In the genomic region with DNA sequence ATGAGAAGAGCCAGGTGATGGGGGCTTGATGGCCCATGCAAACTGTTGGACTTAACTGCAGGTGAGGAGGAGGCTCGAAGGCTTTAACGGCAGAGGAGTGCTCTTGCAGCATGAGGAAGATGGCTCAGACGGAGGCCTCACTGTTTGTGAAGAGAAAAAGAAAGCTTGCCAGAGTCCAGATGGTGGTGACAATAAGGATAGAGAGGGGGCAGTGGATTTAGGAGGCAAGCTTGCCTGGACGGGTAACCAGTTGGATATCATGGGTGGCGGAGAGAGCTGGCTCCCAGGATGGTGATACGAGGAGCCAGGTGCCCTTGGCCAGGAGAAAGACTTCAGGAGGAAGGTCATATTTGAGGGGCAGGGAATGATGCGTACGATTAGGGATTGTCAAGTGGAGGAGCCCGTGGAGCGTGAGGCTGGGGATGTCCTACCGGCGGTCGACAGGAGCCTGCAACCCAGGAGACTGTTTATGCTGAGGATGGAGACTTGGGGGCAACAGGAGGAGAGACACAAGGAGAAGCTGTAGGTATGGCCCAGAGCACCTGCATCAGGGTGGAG, we compare ENCODE assay signal across 29 cellular contexts.
"Had no signal": no experiment of that assay in that cellular context is flagged by ENCODE, and none has a peak within 500 bp of the region (broad histone marks: within the 10 kb centered on the region; RNA-seq: fewer than 3 reads in every experiment).

No MANE protein-coding gene starts in this region.

- H3K9me3 ChIP-seq: colonic mucosa, esophagus squamous epithelium, lower lobe of right lung, neutrophil, prostate gland, suprapubic skin, transverse colon, upper lobe of right lung, vagina had no signal

- H3K27ac Mint-ChIP-seq: effector memory CD8-positive, alpha-beta T cell; immature natural killer cell; stimulated activated naive CD8-positive, alpha-beta T cell treated with anti-CD3 and anti-CD28 coated beads, Interleukin-15, amount 100 ng/mL, for 72 hours had no signal

- H3K36me3 ChIP-seq: colonic mucosa, esophagus squamous epithelium, lower lobe of right lung, neutrophil, prostate gland, suprapubic skin, transverse colon, upper lobe of right lung, vagina had no signal

- H3K36me3 Mint-ChIP-seq: immature natural killer cell; naive thymus-derived CD8-positive, alpha-beta T cell had no signal

- H3K4me3 Mint-ChIP-seq: effector memory CD8-positive, alpha-beta T cell; immature natural killer cell; naive thymus-derived CD8-positive, alpha-beta T cell; stimulated activated naive CD8-positive, alpha-beta T cell treated with anti-CD3 and anti-CD28 coated beads, Interleukin-15, amount 100 ng/mL, for 72 hours had no signal

- H3K4me1 Mint-ChIP-seq: immature natural killer cell; naive thymus-derived CD8-positive, alpha-beta T cell; stimulated activated naive CD8-positive, alpha-beta T cell treated with anti-CD3 and anti-CD28 coated beads, Interleukin-15, amount 100 ng/mL, for 72 hours had no signal

- H3K4me3 ChIP-seq: colonic mucosa, esophagus squamous epithelium, lower lobe of right lung, prostate gland, skin epidermis, suprapubic skin, transverse colon, upper lobe of right lung, vagina had no signal

- H3K27me3 Mint-ChIP-seq: stimulated activated naive CD8-positive, alpha-beta T cell treated with anti-CD3 and anti-CD28 coated beads, Interleukin-15, amount 100 ng/mL, for 72 hours had no signal

- H3K9me3 Mint-ChIP-seq: effector memory CD8-positive, alpha-beta T cell; immature natural killer cell; naive thymus-derived CD8-positive, alpha-beta T cell; stimulated activated naive CD8-positive, alpha-beta T cell treated with anti-CD3 and anti-CD28 coated beads, Interleukin-15, amount 100 ng/mL, for 72 hours had no signal

- DNase-seq: colonic mucosa; dermis blood vessel endothelial cell; effector memory CD8-positive, alpha-beta T cell; erythroblast; esophagus squamous epithelium; foreskin melanocyte; glutamatergic neuron; hypothalamus; immature natural killer cell; islet precursor cell; kidney glomerular epithelial cell; left colon; left ventricle myocardium superior; lower lobe of right lung; naive thymus-derived CD8-positive, alpha-beta T cell; right cardiac atrium; stimulated activated CD4-positive, alpha-beta T cell treated with anti-CD3 and anti-CD28 coated beads, Interleukin-1b, Interleukin-23, amount 100 ng/mL, for 48 hours; stimulated activated CD4-positive, alpha-beta T cell treated with anti-CD3 and anti-CD28 coated beads, Interleukin-4, amount 100 ng/mL, for 1 hour; stimulated activated CD8-positive, alpha-beta memory T cell treated with anti-CD3 and anti-CD28 coated beads, Interleukin-4, amount 100 ng/mL, for 48 hours; stimulated activated naive CD4-positive, alpha-beta T cell; stimulated activated naive CD8-positive, alpha-beta T cell treated with anti-CD3 and anti-CD28 coated beads, Interleukin-15, amount 100 ng/mL, for 72 hours; transverse colon; upper lobe of right lung had no signal

- H3K4me1 ChIP-seq: colonic mucosa, parathyroid adenoma, prostate gland, suprapubic skin had no signal

- H3K27me3 ChIP-seq: colonic mucosa, esophagus squamous epithelium, suprapubic skin, transverse colon, upper lobe of right lung, vagina had no signal

- ATAC-seq: effector memory CD8-positive, alpha-beta T cell; left colon; lower lobe of right lung; naive thymus-derived CD8-positive, alpha-beta T cell; right cardiac atrium; stimulated activated naive CD8-positive, alpha-beta T cell treated with anti-CD3 and anti-CD28 coated beads, Interleukin-15, amount 100 ng/mL, for 72 hours; upper lobe of right lung had no signal

- H3K27ac ChIP-seq: colonic mucosa, esophagus squamous epithelium, lower lobe of right lung, neutrophil, parathyroid adenoma, prostate gland, skin epidermis, suprapubic skin, upper lobe of right lung, vagina had no signal
